Comparison of ENCODE assay signal across 8 cellular contexts in the genomic region with DNA sequence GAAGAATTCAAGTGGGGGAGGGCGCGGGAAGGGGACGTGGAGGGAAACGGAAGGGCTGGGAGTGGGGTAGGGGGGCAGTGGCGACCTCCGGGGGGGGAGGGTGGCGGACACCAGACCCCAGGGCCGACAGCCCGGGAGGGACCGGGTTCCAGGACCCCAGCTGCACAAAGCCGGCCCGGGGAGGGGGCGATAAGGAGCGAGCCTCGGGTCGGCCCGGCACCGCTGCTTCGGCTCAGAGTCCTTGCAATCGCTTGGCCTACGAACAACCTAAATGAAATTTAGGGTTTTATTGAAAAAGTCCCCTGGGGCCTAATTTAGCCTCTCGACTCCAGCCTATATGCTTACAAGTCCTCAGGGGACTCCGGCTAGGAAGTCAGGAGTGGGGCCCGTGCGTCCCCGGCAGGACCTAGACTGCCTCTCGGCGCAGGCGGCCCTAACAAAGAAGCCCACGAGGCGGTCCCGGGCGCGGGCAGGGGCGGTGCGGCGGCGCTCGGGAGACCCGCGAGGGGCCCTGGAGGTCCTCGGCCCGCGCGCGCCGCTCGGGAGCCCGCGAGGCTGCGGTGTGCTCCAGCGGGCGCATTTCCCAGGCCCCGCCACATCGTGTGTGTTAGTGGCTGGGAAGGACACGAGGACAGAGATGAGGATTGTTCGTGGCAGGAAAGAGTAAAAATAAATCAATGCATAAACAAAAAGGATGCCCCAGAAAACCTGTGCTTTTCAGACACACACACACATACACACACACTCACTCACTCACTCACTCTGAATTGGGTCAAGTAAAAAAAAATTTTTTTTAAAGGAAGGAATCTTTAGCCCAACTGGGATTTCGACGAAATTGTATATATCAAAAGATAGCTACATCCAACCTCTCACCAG.
DNase-seq lines count a peak whose midpoint lies in the region; ATAC-seq and TF ChIP-seq lines count a peak whose summit lies in the region.

No MANE protein-coding gene starts in this region.

- H3K36me3 ChIP-seq in brain microvascular endothelial cell (replicated peaks) (no peaks in the 10 kb centered on the region), spleen (peaks cover 0 to 1% (median 0%) of the 10 kb centered on the region in 6 donors)

- DNase-seq in AG08396 (ENCODE audit: low spot score) (peak; percentile 49), brain microvascular endothelial cell (peak; percentile 5), islet precursor cell (peak; percentile 76), spleen (peak; percentile 84), ACHN (no peak)
- DNase-seq in effector memory CD8-positive, alpha-beta T cell = no peak

- ATAC-seq in GM18520 (IDR thresholded peaks at IDR 0.05; ENCODE audit: unreplicated experiment) = no peak
- ATAC-seq in effector memory CD8-positive, alpha-beta T cell (replicated peaks) = no peak

- H3K4me3 ChIP-seq in brain microvascular endothelial cell (ENCODE audit: low read depth, low read length) (peak overlapping the region; percentile 55), spleen (peak overlapping the region; percentile 31 to 73 (median 48))

- H3K36me3 Mint-ChIP-seq in IgD-negative memory B cell = no peaks in the 10 kb centered on the region
- H3K36me3 Mint-ChIP-seq in effector memory CD8-positive, alpha-beta T cell (ENCODE audit: insufficient read depth) = no peaks in the 10 kb centered on the region

- TF ChIP-seq CTCF in brain microvascular endothelial cell (IDR thresholded peaks at IDR 0.05; ENCODE audit: low read depth, low read length, missing control alignments) = no peak
- no peak for TF ChIP-seq CTCF in spleen (IDR thresholded peaks at IDR 0.05 in 8 of 11, conservative IDR thresholded peaks at IDR 0.05 in 3 of 11)

- H3K4me1 Mint-ChIP-seq in IgD-negative memory B cell = peaks cover 5 to 10% (median 5%) of the 10 kb centered on the region in 3 donors
- peaks cover 1 to 4% of the 10 kb centered on the region in 2 donors for H3K4me1 Mint-ChIP-seq in effector memory CD8-positive, alpha-beta T cell (ENCODE audit: low read depth in 2 of 2)

- H3K9me3 ChIP-seq in spleen = no peaks in the 10 kb centered on the region

- no peaks in the 10 kb centered on the region for H3K27me3 ChIP-seq in brain microvascular endothelial cell (replicated peaks)
- peaks cover 0 to 40% (median 7%) of the 10 kb centered on the region in 7 donors for H3K27me3 ChIP-seq in spleen (replicated peaks in 1 of 7)

- 7 to 12% (median 8%) methylated on average over 45 to 59 of the region's 59 CpGs for WGBS in spleen, 5 donors

- in situ Hi-C loops in brain microvascular endothelial cell (cut with HindIII; ENCODE audit: low pct_ligation_motif_present, low sequenced_read_pairs) (no loop called here), ACHN (cut with HindIII; ENCODE audit: low pct_ligation_motif_present, low pct_unique_long_range_greater_than_20kb, low sequenced_read_pairs) (no loop called here)

- peaks cover 42% of the 10 kb centered on the region for H3K27me3 Mint-ChIP-seq in IgD-negative memory B cell
- H3K27me3 Mint-ChIP-seq in effector memory CD8-positive, alpha-beta T cell = peaks cover 58 to 74% of the 10 kb centered on the region in 2 donors

- H3K27ac Mint-ChIP-seq in IgD-negative memory B cell = peak overlapping the region in 1 of 3 donors; percentile 92
- no peak overlapping the region for H3K27ac Mint-ChIP-seq in effector memory CD8-positive, alpha-beta T cell

- peaks cover 7 to 67% (median 43%) of the 10 kb centered on the region in 6 donors for H3K4me1 ChIP-seq in spleen

- H3K9me3 Mint-ChIP-seq in IgD-negative memory B cell = no peaks in the 10 kb centered on the region
- no peaks in the 10 kb centered on the region for H3K9me3 Mint-ChIP-seq in effector memory CD8-positive, alpha-beta T cell

- H3K27ac ChIP-seq in brain microvascular endothelial cell (no peak overlapping the region), spleen (peak overlapping the region in 7 of 8 donors; percentile 62 to 86 (median 80))

- intact Hi-C loops in spleen (cut with DNase I; ENCODE audit: low total_unique reads) = loop anchor here (5.0 to 10.0 kb wide), 3 partner anchors 277 to 517 kb away; partner anchors contain the start of gene MAML3

- peak overlapping the region; percentile 57 to 85 (median 71) for H3K4me3 Mint-ChIP-seq in IgD-negative memory B cell
- H3K4me3 Mint-ChIP-seq in effector memory CD8-positive, alpha-beta T cell = peak overlapping the region in 1 of 2 donors; percentile 45

- TF ChIP-seq POLR2A in spleen (IDR thresholded peaks at IDR 0.05) = no peak

Comparison
In these comparisons a context has a peak if more than half of its experiments do, and no peak if none do; other contexts are left out.
1. DNase-seq: peak in AG08396 (single experiment), brain microvascular endothelial cell (single experiment), islet precursor cell (single experiment) and spleen (single experiment); none in ACHN (single experiment) and effector memory CD8-positive, alpha-beta T cell (0 of 3).